ENCODE assay signal across 9 cellular contexts in genomic region chr10:102835007-102835482, GRCh38. TPM values are rescaled to one million over a fixed set of nuclear protein-coding genes. Genes with fewer than 3 reads are reported as not detected.
A peak's percentile ranks its signal among the peaks of the same experiment; 100 is the strongest.
DNase-seq lines count a peak whose midpoint lies in the region; ATAC-seq and TF ChIP-seq lines count a peak whose summit lies in the region.
"Had no signal": no experiment of that assay in that cellular context is flagged by ENCODE, and none has a peak within 500 bp of the region (broad histone marks: within the 10 kb centered on the region; RNA-seq: fewer than 3 reads in every experiment).

No MANE protein-coding gene starts in this region.

- H3K9me3 Mint-ChIP-seq in T-helper 2 cell treated with Interferon-gamma antibody and Interleukin-4, amounts not matched to agents 5 μg/mL and 100 μg/mL, for 36 hours: no peaks in the 10 kb centered on the region

- H3K36me3 Mint-ChIP-seq in T-helper 2 cell treated with Interferon-gamma antibody and Interleukin-4, amounts not matched to agents 5 μg/mL and 100 μg/mL, for 36 hours (ENCODE audit: low read depth): no peaks in the 10 kb centered on the region

- H3K36me3 ChIP-seq in right atrium auricular region: no peaks in the 10 kb centered on the region

- peak; percentile 62 to 70 for DNase-seq in AML-193 (lab: John Stamatoyannopoulos, UW)
- DNase-seq in NCI-H146 treated with DMSO at 0.1 percent for 48 hours (lab: John Stamatoyannopoulos, UW; ENCODE audit: unreplicated experiment): peak; percentile 41
- peak; percentile 54 for DNase-seq in T-helper 2 cell treated with Interferon-gamma antibody and Interleukin-4, amounts not matched to agents 5 μg/mL and 100 μg/mL, for 36 hours (ENCODE audit: low spot score)
- DNase-seq in amygdala (lab: John Stamatoyannopoulos, UW): peak in 45 of 56 donors; percentile 3 to 78 (median 33)
- DNase-seq in right atrium auricular region (ENCODE audit: low spot score): peak; percentile 82
- peak; percentile 88 for DNase-seq in sciatic nerve (ENCODE audit: low spot score)

- ATAC-seq in GM21390 (IDR thresholded peaks at IDR 0.05; ENCODE audit: unreplicated experiment) (peak; percentile 70), sciatic nerve (peak; percentile 94), HG03108 (IDR thresholded peaks at IDR 0.05; ENCODE audit: unreplicated experiment) (no peak)

- H3K4me3 Mint-ChIP-seq in T-helper 2 cell treated with Interferon-gamma antibody and Interleukin-4, amounts not matched to agents 5 μg/mL and 100 μg/mL, for 36 hours: no peak overlapping the region

- peak; percentile 80 to 91 for TF ChIP-seq CTCF in right atrium auricular region (IDR thresholded peaks at IDR 0.05)

- H3K9me3 ChIP-seq in right atrium auricular region: peaks cover 0 to 12% of the 10 kb centered on the region in 2 donors

- no peak overlapping the region for H3K4me3 ChIP-seq in right atrium auricular region

- H3K27ac Mint-ChIP-seq in T-helper 2 cell treated with Interferon-gamma antibody and Interleukin-4, amounts not matched to agents 5 μg/mL and 100 μg/mL, for 36 hours: no peak overlapping the region

- intact Hi-C loops in sciatic nerve (cut with DNase I): loop anchor here (10.0 kb wide), 2 partner anchors 70 to 230 kb away; no protein-coding TSS in a partner anchor

- H3K4me1 ChIP-seq in right atrium auricular region: no peaks in the 10 kb centered on the region

- H3K27me3 ChIP-seq in right atrium auricular region: no peaks in the 10 kb centered on the region

- H3K4me1 Mint-ChIP-seq in T-helper 2 cell treated with Interferon-gamma antibody and Interleukin-4, amounts not matched to agents 5 μg/mL and 100 μg/mL, for 36 hours (ENCODE audit: low read depth): peaks cover 4% of the 10 kb centered on the region

- H3K27ac ChIP-seq in right atrium auricular region: no peak overlapping the region

- peaks cover 6% of the 10 kb centered on the region for H3K27me3 Mint-ChIP-seq in T-helper 2 cell treated with Interferon-gamma antibody and Interleukin-4, amounts not matched to agents 5 μg/mL and 100 μg/mL, for 36 hours (ENCODE audit: low read depth)

RNA-seq across cellular contexts. Expression of gene CYP17A1, which starts 2.2 kb away (rescaled TPM):
- total RNA-seq in right atrium auricular region (under 1 TPM in 1 of 2 donors, not detected in 1; 0.47 TPM), sciatic nerve (0.18 TPM)
- total RNA-seq: urinary bladder had no signal

RNA-seq across cellular contexts. Expression of gene BORCS7, which starts 19.0 kb away (rescaled TPM):
- 10 to 100 TPM; 22.5 to 25.3 TPM for total RNA-seq in right atrium auricular region
- total RNA-seq in sciatic nerve: 21.1 TPM

RNA-seq across cellular contexts. Expression of gene AS3MT, which starts 34.2 kb away (rescaled TPM):
- total RNA-seq in right atrium auricular region (10 to 100 TPM; 11.7 to 17.3 TPM), sciatic nerve (0.49 TPM)

Comparison
In these comparisons a context has a peak if more than half of its experiments do, and no peak if none do; other contexts are left out.
1. DNase-seq: peak in every context shown above with its lines; median percentile 88 in sciatic nerve; 82 in right atrium auricular region; 66 in AML-193; 54 in T-helper 2 cell treated with Interferon-gamma antibody and Interleukin-4, amounts not matched to agents 5 μg/mL and 100 μg/mL, for 36 hours; 41 in NCI-H146 treated with DMSO at 0.1 percent for 48 hours; 33 in amygdala.